19 cellular contexts compared by ENCODE assay signal in the genomic region with DNA sequence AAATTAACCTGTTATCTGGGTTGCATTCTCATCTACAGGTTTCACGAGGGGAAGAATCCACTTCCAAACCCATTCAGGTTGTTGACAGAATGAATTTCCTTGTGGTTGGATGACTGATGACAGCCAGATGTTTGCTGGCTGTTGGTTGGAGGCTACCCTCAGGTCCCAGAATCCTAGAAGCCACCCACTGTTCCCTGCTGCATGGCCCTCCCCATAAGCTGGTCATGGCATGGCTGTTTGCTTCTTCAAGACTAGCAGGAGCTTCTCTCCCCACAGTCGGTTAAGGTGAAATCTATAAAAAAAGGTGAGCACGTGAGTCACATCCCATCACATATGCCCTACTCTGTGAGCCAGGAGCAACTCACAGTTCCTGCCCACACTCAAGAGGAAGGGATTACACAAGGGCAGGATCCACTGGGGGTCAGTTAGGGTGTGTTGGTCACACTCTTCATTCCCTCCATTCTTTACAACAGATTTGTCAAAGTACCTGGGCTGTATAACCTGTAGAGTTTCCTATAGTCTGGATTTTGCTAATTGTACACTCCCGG. TPM values are rescaled to one million over a fixed set of nuclear protein-coding genes. Genes with fewer than 3 reads are reported as not detected.
DNase-seq lines count a peak whose midpoint lies in the region; ATAC-seq, FAIRE-seq and TF ChIP-seq lines count a peak whose summit lies in the region.
"Had no signal": no experiment of that assay in that cellular context is flagged by ENCODE, and none has a peak within 500 bp of the region (broad histone marks: within the 10 kb centered on the region; RNA-seq: fewer than 3 reads in every experiment).

No MANE protein-coding gene starts in this region.

- CTCF ChIA-PET in PC-3 (lab: Charles Lee): interaction anchor here (0.9 kb wide), 1 partner anchor 82 kb away, joined by 4 read pairs; no protein-coding TSS in a partner anchor

- H3K4me1 ChIP-seq in PC-3 (ENCODE audit: insufficient read depth, low read length) (peaks cover 9% of the 10 kb centered on the region), osteoblast (ENCODE audit: insufficient read depth, low read length) (no peaks in the 10 kb centered on the region)

- H3K9me3 ChIP-seq in PC-3 (ENCODE audit: low read length) (no peaks in the 10 kb centered on the region), osteoblast (ENCODE audit: low read depth, low read length) (no peaks in the 10 kb centered on the region)
- H3K9me3 ChIP-seq: BLaER1, Caco-2, HAP-1 had no signal

- no peaks in the 10 kb centered on the region for H3F3A ChIP-seq in PC-3 (ENCODE audit: low read length, unreplicated experiment)

- BruUV-seq in PC-3 (replicated peaks; lab: Mats Ljungman, UMichigan): no TSS peak

- no peak overlapping the region for H3K4me3 ChIP-seq in PC-3 (ENCODE audit: low read length)
- H3K4me3 ChIP-seq in bronchial epithelial cell (ENCODE audit: low read depth, low read length): no peak overlapping the region
- no peak overlapping the region for H3K4me3 ChIP-seq in osteoblast (ENCODE audit: insufficient read depth, low read length)
- H3K4me3 ChIP-seq: BLaER1, GM23338, HAP-1 had no signal

- H3K79me2 ChIP-seq in PC-3 (ENCODE audit: low read length): no peaks in the 10 kb centered on the region
- no peaks in the 10 kb centered on the region for H3K79me2 ChIP-seq in osteoblast (ENCODE audit: insufficient read depth, low read length)

- H3K27me3 ChIP-seq in PC-3 (ENCODE audit: low read length) (no peaks in the 10 kb centered on the region), bronchial epithelial cell (ENCODE audit: control insufficient read depth, insufficient read depth, low read length) (no peaks in the 10 kb centered on the region), osteoblast (ENCODE audit: insufficient read depth, low read length) (peaks cover 5% of the 10 kb centered on the region)
- H3K27me3 ChIP-seq: BLaER1 had no signal

- H3K27ac ChIP-seq in PC-3 (ENCODE audit: low read length): no peak overlapping the region
- H3K27ac ChIP-seq in osteoblast (ENCODE audit: low read depth, low read length): no peak overlapping the region
- H3K27ac ChIP-seq: BLaER1 had no signal

- H3K36me3 ChIP-seq in PC-3 (ENCODE audit: low read depth, low read length): no peaks in the 10 kb centered on the region
- H3K36me3 ChIP-seq in bronchial epithelial cell (ENCODE audit: control insufficient read depth, insufficient read depth, low read length): no peaks in the 10 kb centered on the region
- H3K36me3 ChIP-seq in osteoblast (ENCODE audit: insufficient read depth, low read length): no peaks in the 10 kb centered on the region
- H3K36me3 ChIP-seq: BLaER1, HAP-1 had no signal

- TF ChIP-seq CTCF in PC-3 (conservative IDR thresholded peaks at IDR 0.05; ENCODE audit: low read depth, low read length) (no peak), bronchial epithelial cell (IDR thresholded peaks at IDR 0.05; ENCODE audit: insufficient read depth, low read length, severe bottlenecking) (no peak), osteoblast (IDR thresholded peaks at IDR 0.05; ENCODE audit: extremely low read depth, low read depth, low read length) (no peak)

- peak; percentile 24 for DNase-seq in HT1080 (ENCODE audit: low read depth)
- peak; percentile 80 for DNase-seq in PC-3
- peak; percentile 50 for DNase-seq in bronchial epithelial cell (ENCODE audit: low read depth)
- peak; percentile 41 for DNase-seq in osteoblast (ENCODE audit: insufficient read length, low spot score, missing footprints)
- no peak for DNase-seq in Right ventricle myocardium superior
- no peak for DNase-seq in NAMALWA (ENCODE audit: low spot score)
- DNase-seq in NCI-H2171 (lab: John Stamatoyannopoulos, UW): no peak
- DNase-seq: AML-193; Caco-2; CD8-positive, alpha-beta memory T cell; DND-41; GDM1 had no signal

- no peaks in the 10 kb centered on the region for H3K9me2 ChIP-seq in PC-3 (replicated peaks; ENCODE audit: low read length)

- POLR2A ChIA-PET in PC-3 (lab: Charles Lee; ENCODE audit: unreplicated experiment): no interaction called here

- H3K4me2 ChIP-seq in PC-3 (ENCODE audit: low read length) (peak overlapping the region; percentile 42), osteoblast (ENCODE audit: insufficient read depth, low read length) (no peak overlapping the region)
- H3K4me2 ChIP-seq: BLaER1, GM23338 had no signal

- intact Hi-C loops in PC-3 (cut with micrococcal nuclease): no loop called here
- intact Hi-C loops in Right ventricle myocardium superior (cut with DNase I): no loop called here

- ATAC-seq in PC-3: peak; percentile 74
- no peak for ATAC-seq in Right ventricle myocardium superior (ENCODE audit: poor library complexity)
- ATAC-seq: GM23338 had no signal

- peak; percentile 13 for FAIRE-seq in bronchial epithelial cell (lab: Jason Lieb, UNC)
- FAIRE-seq: A204.1, GM12892, HTR-8/SVneo had no signal

- H4K20me1 ChIP-seq in PC-3 (ENCODE audit: low read length): no peaks in the 10 kb centered on the region
- no peaks in the 10 kb centered on the region for H4K20me1 ChIP-seq in osteoblast (ENCODE audit: insufficient read depth, low read length)
- H4K20me1 ChIP-seq: BLaER1 had no signal

- H3K9ac ChIP-seq in PC-3 (ENCODE audit: low read length): no peak overlapping the region
- H3K9ac ChIP-seq: BLaER1 had no signal

- H2AFZ ChIP-seq in PC-3 (ENCODE audit: low read length): 0 out of 2 replicates have a peak overlapping the region, but pooled peaks have one; percentile 9
- H2AFZ ChIP-seq in osteoblast (ENCODE audit: low read length): no peak overlapping the region
- H2AFZ ChIP-seq: GM23338 had no signal

RNA-seq across cellular contexts. Expression of a gene that starts 19.5 kb away (rescaled TPM):
- total RNA-seq in HT1080 (2014; rRNA removed; shearing (Covaris generic)): 1,808 and 3,039 TPM in 2 replicates
- 4,132 and 4,778 TPM in 2 replicates for polyA plus RNA-seq in HT1080 (2015; cell fraction: cytosol; rRNA removed)
- 1,345 and 1,445 TPM in 2 replicates for polyA plus RNA-seq in HT1080 (2015; cell fraction: nucleus; rRNA removed)
- 2,227 and 3,060 TPM in 2 replicates for total RNA-seq in PC-3 (2014; rRNA removed)
- total RNA-seq in bronchial epithelial cell: 2,015 and 3,887 TPM in 2 replicates
- total RNA-seq in osteoblast: 1,993 and 2,228 TPM in 2 replicates
- 638 TPM for total RNA-seq in Right ventricle myocardium superior

RNA-seq across cellular contexts. Expression of a gene that starts 20.5 kb away (rescaled TPM):
- not detected in 2 replicates for total RNA-seq in HT1080 (2014; rRNA removed; shearing (Covaris generic))
- 0.01 and 0.06 TPM in 2 replicates for polyA plus RNA-seq in HT1080 (2015; cell fraction: cytosol; rRNA removed)
- 0.02 TPM in 1 of 2 replicates, not detected in the other for polyA plus RNA-seq in HT1080 (2015; cell fraction: nucleus; rRNA removed)
- total RNA-seq in PC-3 (2014; rRNA removed) (2.3 and 3.5 TPM in 2 replicates), bronchial epithelial cell (not detected in 2 replicates), osteoblast (not detected in 2 replicates), Right ventricle myocardium superior (11.3 TPM)
- polyA plus RNA-seq: AG04450 had no signal

RNA-seq across cellular contexts. Expression of a gene that starts 52.9 kb away (rescaled TPM):
- total RNA-seq in HT1080 (2014; rRNA removed; shearing (Covaris generic)): 14.8 and 19.2 TPM in 2 replicates
- 16.9 and 21.9 TPM in 2 replicates for polyA plus RNA-seq in HT1080 (2015; cell fraction: cytosol; rRNA removed)
- polyA plus RNA-seq in HT1080 (2015; cell fraction: nucleus; rRNA removed): 13.7 and 17.1 TPM in 2 replicates
- 24.6 and 28.7 TPM in 2 replicates for total RNA-seq in PC-3 (2014; rRNA removed)
- total RNA-seq in bronchial epithelial cell: 15.8 and 18.7 TPM in 2 replicates
- total RNA-seq in osteoblast: 37.6 and 42.4 TPM in 2 replicates
- 49.6 TPM for total RNA-seq in Right ventricle myocardium superior

Comparison
In these comparisons a context has a peak if more than half of its experiments do, and no peak if none do; other contexts are left out.
1. DNase-seq: peak in HT1080 (single experiment), PC-3 (single experiment), bronchial epithelial cell (single experiment) and osteoblast (single experiment); none in Right ventricle myocardium superior (single experiment), NAMALWA (single experiment) and NCI-H2171 (single experiment).